Comparison of ENCODE assay signal across 23 cellular contexts in the genomic region with DNA sequence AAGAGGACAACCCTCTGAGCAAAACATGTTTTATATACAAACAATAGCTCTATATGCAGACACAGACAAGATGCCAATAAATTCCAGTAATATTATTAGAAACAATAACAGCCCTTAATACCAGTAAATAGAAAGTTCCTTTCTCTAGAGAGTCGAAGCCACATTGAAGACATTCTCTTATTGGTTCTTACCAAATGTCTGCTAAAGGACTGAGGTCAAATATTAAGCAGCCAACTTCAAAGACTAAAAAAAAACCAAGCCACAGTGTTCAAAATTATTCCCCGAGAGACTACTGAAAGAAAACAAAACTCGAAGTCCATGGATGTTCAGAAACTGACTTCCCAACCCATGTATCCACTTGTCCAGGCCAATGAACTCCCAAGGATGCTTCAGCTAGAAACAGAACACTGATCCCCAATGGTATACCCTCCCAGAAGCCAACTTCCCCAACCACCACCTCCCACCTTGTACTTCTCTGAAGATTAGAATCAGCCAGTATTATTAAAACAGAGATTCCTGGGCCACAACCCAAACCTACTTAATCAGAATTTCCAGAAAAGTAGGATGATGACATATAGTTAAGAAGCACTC. TPM values are rescaled to one million over a fixed set of nuclear protein-coding genes. Genes with fewer than 3 reads are reported as not detected.
"Had no signal": no experiment of that assay in that cellular context is flagged by ENCODE, and none has a peak within 500 bp of the region (broad histone marks: within the 10 kb centered on the region; RNA-seq: fewer than 3 reads in every experiment).

No MANE protein-coding gene starts in this region.

- FAIRE-seq: colon, endometrium, islet of Langerhans had no signal

- H3K27ac ChIP-seq: cardiac muscle cell, parathyroid adenoma, upper lobe of right lung had no signal

- DNase-seq: activated B cell treated with CpG ODN at 0.5 μM for 24 hours; activated CD4-positive, alpha-beta memory T cell treated with anti-CD3 and anti-CD28 coated beads for 36 hours; activated CD4-positive, alpha-beta T cell treated with anti-CD3 and anti-CD28 coated beads for 4 hours; activated CD8-positive, alpha-beta memory T cell treated with anti-CD3 and anti-CD28 coated beads, Interleukin-2, amount 10 ng/mL, durations not matched to agents 7 days and 5 days; activated naive CD4-positive, alpha-beta T cell; activated naive CD8-positive, alpha-beta T cell treated with anti-CD3 and anti-CD28 coated beads for 36 hours; amniotic stem cell; erythroblast; hippocampal formation; stimulated activated CD4-positive, alpha-beta T cell treated with anti-CD3 and anti-CD28 coated beads, Interleukin-12 subunit alpha, Interleukin-12 subunit beta, amount 100 ng/mL, for 4 hours; stimulated activated CD4-positive, alpha-beta T cell treated with anti-CD3 and anti-CD28 coated beads, Interleukin-1b, Interleukin-23, amount 100 ng/mL, for 48 hours; stimulated activated naive CD4-positive, alpha-beta T cell treated with Interleukin-2 at 50 U/mL for 16 hours; T-helper 1 cell; T-helper 9 cell; upper lobe of right lung had no signal

- H3K4me1 ChIP-seq: parathyroid adenoma, upper lobe of right lung had no signal

- H2AFZ ChIP-seq: parathyroid adenoma had no signal

- H3K4me3 ChIP-seq: cardiac muscle cell, upper lobe of right lung had no signal

- H3K36me3 ChIP-seq: cardiac muscle cell, upper lobe of right lung had no signal

- H3K9ac ChIP-seq: parathyroid adenoma had no signal

- H3K79me2 ChIP-seq: parathyroid adenoma had no signal

- H3K9me3 ChIP-seq: upper lobe of right lung had no signal

- H3K27me3 ChIP-seq: cardiac muscle cell, upper lobe of right lung had no signal

- ATAC-seq: activated CD8-positive, alpha-beta memory T cell treated with anti-CD3 and anti-CD28 coated beads, Interleukin-2, amount 10 ng/mL, durations not matched to agents 7 days and 5 days; activated T-helper 17 cell treated with anti-CD3 and anti-CD28 coated beads, Interleukin-2, amount 50 U/mL, for 72 hours; natural killer cell treated with Interleukin-12 subunit alpha and Interleukin-12 subunit beta and Interleukin-15 and Interleukin-18, amount 100 ng/mL, for 72 hours; SK-N-SH treated with all-trans-retinoic acid at 6 μM for 48 hours; upper lobe of right lung had no signal

RNA-seq across cellular contexts. Expression of a gene that starts 51.9 kb away (rescaled TPM):
- total RNA-seq: activated B cell treated with CpG ODN at 0.5 μM for 24 hours; activated CD4-positive, alpha-beta memory T cell treated with anti-CD3 and anti-CD28 coated beads for 36 hours; activated CD8-positive, alpha-beta memory T cell treated with anti-CD3 and anti-CD28 coated beads, Interleukin-2, amount 10 ng/mL, durations not matched to agents 7 days and 5 days; natural killer cell treated with Interleukin-12 subunit alpha and Interleukin-12 subunit beta and Interleukin-15 and Interleukin-18, amount 100 ng/mL, for 72 hours had no signal
